In genomic region chr12:119772431-119772830, GRCh38 we compare ENCODE assay signal across 17 cellular contexts.
"Had no signal": no experiment of that assay in that cellular context is flagged by ENCODE, and none has a peak within 500 bp of the region (broad histone marks: within the 10 kb centered on the region; RNA-seq: fewer than 3 reads in every experiment).

No MANE protein-coding gene starts in this region.

- H3K36me3 ChIP-seq: ascending aorta, cardiac muscle cell, prostate gland, vagina had no signal

- H3K4me1 ChIP-seq: ascending aorta, prostate gland, vagina had no signal

- H3K27ac ChIP-seq: ascending aorta, cardiac muscle cell, prostate gland, vagina had no signal

- H3K27me3 ChIP-seq: ascending aorta, cardiac muscle cell, vagina had no signal

- H3K9me3 ChIP-seq: ascending aorta, mucosa of descending colon, prostate gland, vagina had no signal

- H3K4me3 Mint-ChIP-seq: activated CD4-positive, alpha-beta T cell treated with anti-CD3 and anti-CD28 coated beads, Interleukin-2, amount 10 ng/mL, durations not matched to agents 24 days and 14 days; activated CD8-positive, alpha-beta T cell treated with anti-CD3 and anti-CD28 coated beads, Interleukin-2, amount 10 ng/mL, durations not matched to agents 7 days and 5 days; activated T-cell treated with anti-CD3 and anti-CD28 coated beads, Interleukin-2, amount 50 U/mL, for 24 hours; effector memory CD8-positive, alpha-beta T cell; naive thymus-derived CD4-positive, alpha-beta T cell; stimulated activated naive CD8-positive, alpha-beta T cell treated with anti-CD3 and anti-CD28 coated beads, Interleukin-15, amount 100 ng/mL, for 72 hours had no signal

- H3K9me3 Mint-ChIP-seq: activated CD4-positive, alpha-beta T cell treated with anti-CD3 and anti-CD28 coated beads, Interleukin-2, amount 10 ng/mL, durations not matched to agents 24 days and 14 days; activated T-cell treated with anti-CD3 and anti-CD28 coated beads, Interleukin-2, amount 50 U/mL, for 24 hours; effector memory CD8-positive, alpha-beta T cell; stimulated activated naive CD8-positive, alpha-beta T cell treated with anti-CD3 and anti-CD28 coated beads, Interleukin-15, amount 100 ng/mL, for 72 hours had no signal

- H3K27ac Mint-ChIP-seq: activated CD4-positive, alpha-beta T cell treated with anti-CD3 and anti-CD28 coated beads, Interleukin-2, amount 10 ng/mL, durations not matched to agents 24 days and 14 days; activated CD8-positive, alpha-beta T cell treated with anti-CD3 and anti-CD28 coated beads, Interleukin-2, amount 10 ng/mL, durations not matched to agents 7 days and 5 days; activated T-cell treated with anti-CD3 and anti-CD28 coated beads, Interleukin-2, amount 50 U/mL, for 24 hours; effector memory CD8-positive, alpha-beta T cell; naive thymus-derived CD4-positive, alpha-beta T cell; stimulated activated naive CD8-positive, alpha-beta T cell treated with anti-CD3 and anti-CD28 coated beads, Interleukin-15, amount 100 ng/mL, for 72 hours had no signal

- H3K4me3 ChIP-seq: ascending aorta, cardiac muscle cell, mucosa of descending colon, prostate gland, vagina had no signal

- DNase-seq: activated CD4-positive, alpha-beta T cell treated with anti-CD3 and anti-CD28 coated beads, Interleukin-2, amount 10 ng/mL, durations not matched to agents 24 days and 14 days; activated CD8-positive, alpha-beta T cell treated with anti-CD3 and anti-CD28 coated beads, Interleukin-2, amount 10 ng/mL, durations not matched to agents 7 days and 5 days; activated naive CD4-positive, alpha-beta T cell treated with anti-CD3 and anti-CD28 coated beads, Interleukin-2, amount 50 U/mL, for 16 hours; activated T-cell treated with anti-CD3 and anti-CD28 coated beads, Interleukin-2, amount 50 U/mL, for 24 hours; effector memory CD8-positive, alpha-beta T cell; mesenchymal stem cell; mucosa of descending colon; naive thymus-derived CD4-positive, alpha-beta T cell; right cardiac atrium; small intestine; stimulated activated CD4-positive, alpha-beta T cell treated with anti-CD3 and anti-CD28 coated beads, Interleukin-4, amount 100 ng/mL, for 1 hour; stimulated activated naive CD8-positive, alpha-beta T cell treated with anti-CD3 and anti-CD28 coated beads, Interleukin-15, amount 100 ng/mL, for 72 hours; T1000 had no signal

- H3K27me3 Mint-ChIP-seq: activated CD4-positive, alpha-beta T cell treated with anti-CD3 and anti-CD28 coated beads, Interleukin-2, amount 10 ng/mL, durations not matched to agents 24 days and 14 days; activated T-cell treated with anti-CD3 and anti-CD28 coated beads, Interleukin-2, amount 50 U/mL, for 24 hours; effector memory CD8-positive, alpha-beta T cell; naive thymus-derived CD4-positive, alpha-beta T cell; stimulated activated naive CD8-positive, alpha-beta T cell treated with anti-CD3 and anti-CD28 coated beads, Interleukin-15, amount 100 ng/mL, for 72 hours had no signal

- H3K4me1 Mint-ChIP-seq: activated CD4-positive, alpha-beta T cell treated with anti-CD3 and anti-CD28 coated beads, Interleukin-2, amount 10 ng/mL, durations not matched to agents 24 days and 14 days; naive thymus-derived CD4-positive, alpha-beta T cell; stimulated activated naive CD8-positive, alpha-beta T cell treated with anti-CD3 and anti-CD28 coated beads, Interleukin-15, amount 100 ng/mL, for 72 hours had no signal
